Comparison of ENCODE assay signal across 16 cellular contexts in the genomic region with DNA sequence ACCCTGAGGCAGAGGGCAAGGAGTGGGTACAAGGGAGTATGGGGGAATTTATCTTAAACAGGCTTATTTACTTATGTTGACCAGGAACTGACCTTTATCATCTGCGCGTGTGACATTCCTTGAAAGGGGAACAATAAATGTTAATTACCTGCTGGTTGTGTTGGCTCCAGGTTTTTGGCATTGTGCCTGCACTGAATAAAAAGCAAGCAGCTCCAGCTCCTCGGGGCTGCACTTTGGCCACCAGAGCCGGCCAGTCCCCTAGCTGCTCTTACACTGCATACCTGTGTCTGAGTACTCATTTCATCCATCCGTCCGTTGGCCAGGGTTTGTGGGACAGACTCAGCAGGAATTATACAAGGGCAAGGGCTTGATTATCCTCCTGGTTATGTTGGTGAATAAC.
"Had no signal": no experiment of that assay in that cellular context is flagged by ENCODE, and none has a peak within 500 bp of the region (broad histone marks: within the 10 kb centered on the region; RNA-seq: fewer than 3 reads in every experiment).

No MANE protein-coding gene starts in this region.

- H3K27me3 Mint-ChIP-seq: type B pancreatic cell had no signal

- H3K27me3 ChIP-seq: dorsolateral prefrontal cortex, gastrocnemius medialis, neutrophil had no signal

- H3K27ac ChIP-seq: dorsolateral prefrontal cortex, gastrocnemius medialis, heart right ventricle, neutrophil had no signal

- ATAC-seq: gastrocnemius medialis; heart right ventricle; left lobe of liver; naive thymus-derived CD8-positive, alpha-beta T cell had no signal

- H3K4me1 ChIP-seq: gastrocnemius medialis had no signal

- H3K27ac Mint-ChIP-seq: naive thymus-derived CD8-positive, alpha-beta T cell; type B pancreatic cell had no signal

- H3K36me3 ChIP-seq: gastrocnemius medialis, heart right ventricle, neutrophil had no signal

- DNase-seq: cortex of kidney; dorsolateral prefrontal cortex; effector CD8-positive, alpha-beta T cell; gastrocnemius medialis; heart right ventricle; hypothalamus; kidney glomerular epithelial cell; mammary epithelial cell; naive thymus-derived CD8-positive, alpha-beta T cell; posterior cingulate gyrus; stimulated activated CD4-positive, alpha-beta T cell treated with anti-CD3 and anti-CD28 coated beads, Interleukin-2, amount 100 ng/mL, for 48 hours; stimulated activated naive CD4-positive, alpha-beta T cell treated with Interleukin-2 at 50 U/mL for 16 hours had no signal

- H3K36me3 Mint-ChIP-seq: naive thymus-derived CD8-positive, alpha-beta T cell had no signal

- H3K4me3 ChIP-seq: dorsolateral prefrontal cortex, gastrocnemius medialis, heart right ventricle, smooth muscle cell had no signal

- H3K9me3 ChIP-seq: gastrocnemius medialis, heart right ventricle, neutrophil had no signal

- H3K4me1 Mint-ChIP-seq: naive thymus-derived CD8-positive, alpha-beta T cell had no signal

- H3K4me3 Mint-ChIP-seq: naive thymus-derived CD8-positive, alpha-beta T cell; type B pancreatic cell had no signal
